ENCODE assay signal across 8 cellular contexts in the genomic region with DNA sequence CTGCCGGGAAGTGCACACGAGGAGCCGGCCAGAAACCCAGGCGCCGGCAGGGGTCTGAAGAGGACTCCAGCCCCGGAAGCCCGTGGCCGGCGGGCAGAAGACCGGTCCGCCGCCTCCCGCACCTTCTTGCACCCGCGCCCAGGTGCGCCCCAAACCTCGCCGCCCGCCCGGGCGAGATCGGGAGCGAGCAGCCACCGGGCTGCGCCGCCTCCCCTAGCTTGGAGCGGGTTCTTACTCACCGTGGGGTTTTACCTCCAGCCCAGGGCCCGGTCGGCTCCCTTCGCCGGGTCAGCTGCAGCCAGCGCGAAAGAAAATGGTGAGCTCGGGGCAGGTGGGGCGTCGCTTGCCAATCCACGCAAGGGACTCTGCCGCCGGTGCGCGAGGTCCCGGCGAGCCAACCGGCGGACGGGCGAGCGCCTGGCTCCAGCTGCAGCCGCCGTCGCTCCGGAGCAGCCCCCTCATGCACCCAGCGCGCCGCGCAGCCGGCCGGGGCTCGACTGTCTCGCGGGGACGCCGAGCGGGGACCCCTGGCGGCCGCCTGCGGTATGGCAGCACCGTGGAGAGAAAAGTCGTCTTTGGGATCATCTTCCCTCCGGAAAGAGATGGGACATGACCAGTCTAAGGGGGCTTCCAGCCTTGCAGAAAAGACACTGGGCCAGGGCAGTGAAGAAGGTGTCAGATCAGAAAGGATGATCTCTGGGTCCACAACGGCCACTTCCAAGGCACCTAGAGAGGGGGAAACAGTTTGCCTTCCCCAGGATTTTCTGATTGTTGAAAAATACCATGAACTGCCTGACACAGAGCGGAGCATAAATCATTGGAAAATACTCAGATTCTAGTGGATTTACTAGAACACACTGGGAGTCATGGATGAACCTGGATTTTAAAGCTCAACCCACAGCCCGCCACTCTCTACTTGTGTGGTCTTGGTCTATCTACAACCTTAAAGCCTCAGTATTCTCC. TPM values are rescaled to one million over a fixed set of nuclear protein-coding genes. Genes with fewer than 3 reads are reported as not detected.
DNase-seq lines count a peak whose midpoint lies in the region; ATAC-seq and TF ChIP-seq lines count a peak whose summit lies in the region.

MOB3B (minus strand) TSS at position 499 of the 963 bp plus-strand sequence. CDS start 74,264 bp downstream, outside the sequence.

- H3K9me3 ChIP-seq in GM23248 (ENCODE audit: low read depth): no peaks in the 10 kb centered on the region
- no peaks in the 10 kb centered on the region for H3K9me3 ChIP-seq in heart right ventricle
- no peaks in the 10 kb centered on the region for H3K9me3 ChIP-seq in transverse colon

- peak within 1 kb of the TSS; percentile 9; the same call in 1 of the 2 replicates for H3K9ac ChIP-seq in GM23248

- no peak for TF ChIP-seq POLR2A in transverse colon (IDR thresholded peaks at IDR 0.05)

- ATAC-seq in heart right ventricle: peak; percentile 72 to 95 (median 89)

- H4K20me1 ChIP-seq in GM23248 (ENCODE audit: insufficient read depth): no peaks in the 10 kb centered on the region

- H3K9me2 ChIP-seq in GM23248 (ENCODE audit: insufficient read depth): no peaks in the 10 kb centered on the region

- H2AFZ ChIP-seq in GM23248: peak within 1 kb of the TSS; percentile 84

- peak within 1 kb of the TSS; percentile 74 for H3K4me3 ChIP-seq in GM23248
- peak within 1 kb of the TSS; percentile 48 to 83 (median 75) for H3K4me3 ChIP-seq in heart right ventricle
- peak within 1 kb of the TSS; percentile 57 to 90 (median 79) for H3K4me3 ChIP-seq in transverse colon

- TF ChIP-seq CTCF in heart right ventricle (IDR thresholded peaks at IDR 0.05) (peak; percentile 92 to 98 (median 96)), transverse colon (IDR thresholded peaks at IDR 0.05) (peak; percentile 84 to 98 (median 92))

- 5% methylated on average over 72 to 73 of the region's 74 CpGs for WGBS in GM23248 (ENCODE audit: low coverage in 1 of 2, low lambda C conversion rate in 2 of 2, missing lambda C conversion rate in 2 of 2), 2 experiments
- 3 to 4% (median 3%) methylated on average over 65 to 74 of the region's 74 CpGs for WGBS in adipose tissue, 3 donors
- 3 to 4% methylated on average over 71 to 74 of the region's 74 CpGs for WGBS in heart right ventricle, 2 donors
- 6 to 92% methylated on average over 2 to 39 of the region's 74 CpGs for WGBS in transverse colon (ENCODE audit: low coverage in 1 of 2), 2 donors

- in situ Hi-C loops in GM23248 (cut with MboI): loop anchor here (10.0 to 25.0 kb wide), 2 partner anchors 55 to 492 kb away; no protein-coding TSS in a partner anchor
- in situ Hi-C loops in transverse colon (cut with MboI; ENCODE audit: low pct_ligation_motif_present in 1 of 4, low pct_unique_long_range_greater_than_20kb in 1 of 4, low sequenced_read_pairs in 3 of 4): loop anchor here in 3 of 4 donors (5.0 to 25.0 kb wide), 3 partner anchors 197 to 492 kb away; partner anchors contain the start of gene TEK (in 1 of the 3)

- intact Hi-C loops in heart right ventricle (cut with DNase I): loop anchor here (1.0 to 10.0 kb wide), 7 partner anchors 55 to 197 kb away; no protein-coding TSS in a partner anchor
- intact Hi-C loops in posterior cingulate gyrus (cut with DNase I): loop anchor here (1.0 to 10.0 kb wide), 2 partner anchors 105 to 196 kb away; no protein-coding TSS in a partner anchor
- intact Hi-C loops in transverse colon (cut with DNase I; ENCODE audit: low total_unique reads): loop anchor here (5.0 kb wide), 1 partner anchor 197 kb away; no protein-coding TSS in a partner anchor

- peaks cover 21% of the 10 kb centered on the region; the same call in 1 of the 2 replicates for H3K27me3 ChIP-seq in GM23248 (replicated peaks; ENCODE audit: insufficient read depth)
- H3K27me3 ChIP-seq in heart right ventricle: no peaks in the 10 kb centered on the region
- no peaks in the 10 kb centered on the region for H3K27me3 ChIP-seq in transverse colon

- H3K27ac ChIP-seq in GM23248 (no peak within 1 kb of the TSS), adipose tissue (ENCODE audit: low read depth, low read length) (peak within 1 kb of the TSS; percentile 73), heart right ventricle (peak within 1 kb of the TSS; percentile 19 to 87 (median 78)), transverse colon (peak within 1 kb of the TSS; percentile 95 to 97 (median 95))

- no peak for TF ChIP-seq EP300 in transverse colon (IDR thresholded peaks at IDR 0.05; ENCODE audit: low read depth)

- H3K4me1 ChIP-seq in GM23248 (ENCODE audit: insufficient read depth) (no peaks in the 10 kb centered on the region), heart right ventricle (peaks cover 0 to 27% (median 7%) of the 10 kb centered on the region in 9 donors), transverse colon (peaks cover 13 to 59% (median 23%) of the 10 kb centered on the region in 4 donors)

- H3K79me2 ChIP-seq in GM23248 (ENCODE audit: insufficient read depth): no peaks in the 10 kb centered on the region

- DNase-seq in EH (ENCODE audit: low read depth): peak; percentile 66
- peak; percentile 74 for DNase-seq in GM23248
- DNase-seq in LHCN-M2 (ENCODE audit: low read depth): peak; percentile 48
- DNase-seq in SW480 (ENCODE audit: low spot score): peak; percentile 47
- peak; percentile 83 to 88 for DNase-seq in heart right ventricle
- peak; percentile 80 to 98 (median 91) for DNase-seq in posterior cingulate gyrus
- peak; percentile 88 for DNase-seq in transverse colon

- H3K36me3 ChIP-seq in GM23248 (ENCODE audit: low read depth) (no peaks in the 10 kb centered on the region), heart right ventricle (peaks cover 0 to 1% (median 0%) of the 10 kb centered on the region in 9 donors), transverse colon (no peaks in the 10 kb centered on the region)

- no peaks in the 10 kb centered on the region for H3F3A ChIP-seq in GM23248 (ENCODE audit: insufficient read depth)

- H3K4me2 ChIP-seq in GM23248 (ENCODE audit: unreplicated experiment): peak within 1 kb of the TSS; percentile 84

RNA-seq across cellular contexts. Expression of gene MOB3B, which starts in this region (rescaled TPM):
- total RNA-seq in GM23248 (2014; rRNA removed; shearing (Covaris generic)): not detected in 2 replicates
- polyA plus RNA-seq in GM23248 (2016; fragmentation: Nextera tagmentation; extraction: Ambion mirVana) (0.06 and 0.08 TPM in 2 replicates), adipose tissue (1 to 10 TPM; 1.7 to 3.5 (median 3.3) TPM), heart right ventricle (under 1 TPM; 0.39 to 0.95 TPM)
- total RNA-seq in LHCN-M2 (2014; rRNA removed) (under 0.01 TPM in 1 of 2 replicates, not detected in the other), heart right ventricle (1 to 10 TPM in 9 of 10 donors, under 1 TPM in 1; 0.86 to 2.3 (median 1.4) TPM), transverse colon (10 to 100 TPM; 18.3 to 39.7 (median 29.1) TPM)
- 0.01 TPM for polyA plus RNA-seq in LHCN-M2 (2012)

Comparison
In these comparisons a context has a peak if more than half of its experiments do, and no peak if none do; other contexts are left out.
1. RNA of gene MOB3B (total RNA-seq): 18.3 to 39.7 TPM in transverse colon; 0.86 to 2.3 TPM in heart right ventricle, not detected in GM23248 and under 0.01 TPM in LHCN-M2; every median in the first group is over 4 times any median in the second.
2. Peak in DNase-seq, H3K4me3 ChIP-seq, H3K9ac ChIP-seq and H3K4me2 ChIP-seq in GM23248; RNA of the gene not detected or under 1 TPM.
3. Peak in DNase-seq in LHCN-M2; RNA of the gene not detected or under 1 TPM.
4. Peak in every context shown above with its lines, with median percentiles within 50 percentile points of each other: DNase-seq and H3K4me3 ChIP-seq.